Comparison of ENCODE assay signal across 8 cellular contexts in the genomic region with DNA sequence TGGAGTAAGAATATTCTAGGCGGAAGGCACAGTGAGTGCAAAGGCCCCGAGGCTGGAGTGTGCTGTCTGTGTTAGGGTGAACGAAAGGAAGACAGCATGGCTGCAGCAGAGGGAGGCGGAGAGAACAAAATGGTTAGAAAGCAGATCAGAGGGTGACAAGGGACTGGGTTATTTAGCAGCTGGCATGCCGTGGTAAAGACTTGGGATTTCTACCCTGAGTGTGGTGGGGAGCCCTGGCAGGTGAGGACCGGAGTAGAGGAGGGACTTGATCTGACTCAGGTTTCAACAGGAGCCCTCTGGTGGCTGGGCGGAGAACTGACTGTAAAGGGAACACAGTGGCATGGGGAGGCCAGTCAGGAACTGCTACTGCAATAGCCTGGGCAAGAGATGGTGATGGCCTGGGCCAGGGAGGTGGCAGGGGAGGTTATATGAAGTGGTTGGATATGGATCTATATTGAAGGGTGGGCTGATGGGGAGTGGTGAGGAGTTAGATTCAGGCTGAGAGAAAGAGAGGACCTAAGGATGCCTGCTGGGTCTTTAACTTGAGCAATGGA. TPM values are rescaled to one million over a fixed set of nuclear protein-coding genes. Genes with fewer than 3 reads are reported as not detected.
DNase-seq lines count a peak whose midpoint lies in the region; ATAC-seq lines count a peak whose summit lies in the region.

No MANE protein-coding gene starts in this region.

- DNase-seq in DMS53 treated with DMSO at 0.1 percent for 48 hours (lab: John Stamatoyannopoulos, UW; ENCODE audit: unreplicated experiment) (peak; percentile 37), NCI-H510A (lab: John Stamatoyannopoulos, UW) (peak; percentile 19), left colon (peak; percentile 87 to 89)
- peak; percentile 87 for DNase-seq in activated CD4-positive, CD25-positive, alpha-beta regulatory T cell treated with anti-CD3 and anti-CD28 coated beads, Interleukin-2, amount 50 U/mL, for 72 hours
- peak; percentile 77 for DNase-seq in central memory CD4-positive, alpha-beta T cell
- DNase-seq in stimulated activated CD4-positive, alpha-beta T cell treated with anti-CD3 and anti-CD28 coated beads, Interleukin-4, amount 100 ng/mL, for 24 hours = peak; percentile 91

- intact Hi-C loops in left colon (cut with DNase I, micrococcal nuclease) = loop anchor here in 1 of 2 donors (10.0 kb wide), 2 partner anchors 183 to 443 kb away; no protein-coding TSS in a partner anchor

- ATAC-seq in HG03039 (IDR thresholded peaks at IDR 0.05; ENCODE audit: unreplicated experiment) (peak; percentile 49), left colon (peak; percentile 70), GM19023 (IDR thresholded peaks at IDR 0.05; ENCODE audit: unreplicated experiment) (no peak)

RNA-seq across cellular contexts. Expression of a gene that starts 38.0 kb away (rescaled TPM):
- total RNA-seq in left colon = 10 to 100 TPM; 27.1 to 37.0 TPM

RNA-seq across cellular contexts. Expression of a gene that starts 49.6 kb away (rescaled TPM):
- 10 to 100 TPM; 13.4 TPM for total RNA-seq in left colon

RNA-seq across cellular contexts. Expression of a gene that starts 50.0 kb away (rescaled TPM):
- total RNA-seq in left colon = 1 to 10 TPM; 1.4 to 4.0 TPM

Comparison
In these comparisons a context has a peak if more than half of its experiments do, and no peak if none do; other contexts are left out.
1. DNase-seq: peak in every context shown above with its lines; median percentile 91 in stimulated activated CD4-positive, alpha-beta T cell treated with anti-CD3 and anti-CD28 coated beads, Interleukin-4, amount 100 ng/mL, for 24 hours; 88 in left colon; 87 in activated CD4-positive, CD25-positive, alpha-beta regulatory T cell treated with anti-CD3 and anti-CD28 coated beads, Interleukin-2, amount 50 U/mL, for 72 hours; 77 in central memory CD4-positive, alpha-beta T cell; 37 in DMS53 treated with DMSO at 0.1 percent for 48 hours; 19 in NCI-H510A.